Comparison of ENCODE assay signal across 1 cellular context in genomic region chr1:53460666-53461328, GRCh38.
TF ChIP-seq lines count a peak whose summit lies in the region.

No MANE protein-coding gene starts in this region.

TF ChIP-seq in GM23338, 12 proteins besides CTCF, POLR2A, EP300 and RAD21 (continued from another document):
- TF ChIP-seq REST (IDR thresholded peaks at IDR 0.05; ENCODE audit: unreplicated experiment), result no peak
